ENCODE assay signal across 28 cellular contexts in the genomic region with DNA sequence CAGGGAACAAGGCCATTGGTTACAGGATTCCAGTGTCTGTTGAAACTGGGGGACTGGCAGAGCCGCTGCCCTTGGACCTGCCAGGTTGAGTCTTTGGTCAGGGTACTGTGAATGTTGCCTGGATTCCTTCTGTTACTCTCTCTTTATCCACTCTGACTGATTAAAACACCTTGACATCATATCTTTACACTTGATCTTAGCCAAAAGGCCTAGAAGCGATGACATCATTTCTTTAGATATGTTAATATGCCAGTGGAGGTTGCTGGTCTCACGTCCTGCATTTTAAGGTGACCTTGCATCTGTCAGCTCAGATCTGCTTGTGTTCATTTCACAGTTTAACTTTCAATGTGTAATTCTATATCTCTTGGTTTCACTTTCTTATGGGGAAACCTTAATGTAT. TPM values are rescaled to one million over a fixed set of nuclear protein-coding genes. Genes with fewer than 3 reads are reported as not detected.
"Had no signal": no experiment of that assay in that cellular context is flagged by ENCODE, and none has a peak within 500 bp of the region (broad histone marks: within the 10 kb centered on the region; RNA-seq: fewer than 3 reads in every experiment).

No MANE protein-coding gene starts in this region.

- H3K27me3 ChIP-seq: adrenal gland, breast epithelium had no signal

- ATAC-seq: activated T-helper 17 cell treated with anti-CD3 and anti-CD28 coated beads, Interleukin-2, amount 50 U/mL, for 72 hours; T-helper 17 cell had no signal

- H3K4me2 ChIP-seq: PC-9 had no signal

- H3K27ac ChIP-seq: adrenal gland, breast epithelium, PC-9 had no signal

- H3K4me1 ChIP-seq: adrenal gland, breast epithelium had no signal

- H3K9me3 ChIP-seq: adrenal gland, breast epithelium had no signal

- H3K4me3 ChIP-seq: adrenal gland, breast epithelium, PC-9 had no signal

- H2AFZ ChIP-seq: PC-9 had no signal

- DNase-seq: activated B cell treated with CpG ODN at 0.5 μM for 24 hours; activated CD4-positive, alpha-beta memory T cell treated with anti-CD3 and anti-CD28 coated beads for 36 hours; activated CD4-positive, alpha-beta T cell treated with anti-CD3 and anti-CD28 coated beads, Interleukin-2, amount 10 ng/mL, durations not matched to agents 7 days and 5 days; activated CD8-positive, alpha-beta memory T cell treated with anti-CD3 and anti-CD28 coated beads for 24 hours; activated gamma-delta T cell; activated naive CD4-positive, alpha-beta T cell treated with anti-CD3 and anti-CD28 coated beads, Interleukin-2, amount 10 ng/mL, durations not matched to agents 7 days and 5 days; activated naive CD8-positive, alpha-beta T cell treated with anti-CD3 and anti-CD28 coated beads, Interleukin-2, amount 10 ng/mL, durations not matched to agents 7 days and 5 days; activated T-cell treated with anti-CD3 and anti-CD28 coated beads for 4 hours; activated T-cell treated with anti-CD3 and anti-CD28 coated beads, Interleukin-2, amount 50 U/mL, for 48 hours; adrenal gland; aorta; caudate nucleus; NCI-H1048; NCI-H146; NCI-H187 treated with DMSO at 0.1 percent for 48 hours; NCI-H2081 treated with DMSO at 0.1 percent for 48 hours; NCI-H446; NCI-H524; PC-9; SIG-M5; T-helper 17 cell; T-helper 9 cell had no signal

RNA-seq across cellular contexts. Expression of gene RHPN2, which starts 25.5 kb away (rescaled TPM):
- total RNA-seq: T-helper 17 cell had no signal

RNA-seq across cellular contexts. Expression of gene WDR88, which starts 41.7 kb away (rescaled TPM):
- total RNA-seq: activated CD4-positive, alpha-beta memory T cell treated with anti-CD3 and anti-CD28 coated beads for 36 hours; activated naive CD8-positive, alpha-beta T cell treated with anti-CD3 and anti-CD28 coated beads, Interleukin-2, amount 10 ng/mL, durations not matched to agents 7 days and 5 days; adrenal gland; aorta; breast epithelium; cerebellum; LHCN-M2; M059J; RPMI7951; T-helper 17 cell had no signal
- polyA plus RNA-seq: aorta had no signal
